In the genomic region with DNA sequence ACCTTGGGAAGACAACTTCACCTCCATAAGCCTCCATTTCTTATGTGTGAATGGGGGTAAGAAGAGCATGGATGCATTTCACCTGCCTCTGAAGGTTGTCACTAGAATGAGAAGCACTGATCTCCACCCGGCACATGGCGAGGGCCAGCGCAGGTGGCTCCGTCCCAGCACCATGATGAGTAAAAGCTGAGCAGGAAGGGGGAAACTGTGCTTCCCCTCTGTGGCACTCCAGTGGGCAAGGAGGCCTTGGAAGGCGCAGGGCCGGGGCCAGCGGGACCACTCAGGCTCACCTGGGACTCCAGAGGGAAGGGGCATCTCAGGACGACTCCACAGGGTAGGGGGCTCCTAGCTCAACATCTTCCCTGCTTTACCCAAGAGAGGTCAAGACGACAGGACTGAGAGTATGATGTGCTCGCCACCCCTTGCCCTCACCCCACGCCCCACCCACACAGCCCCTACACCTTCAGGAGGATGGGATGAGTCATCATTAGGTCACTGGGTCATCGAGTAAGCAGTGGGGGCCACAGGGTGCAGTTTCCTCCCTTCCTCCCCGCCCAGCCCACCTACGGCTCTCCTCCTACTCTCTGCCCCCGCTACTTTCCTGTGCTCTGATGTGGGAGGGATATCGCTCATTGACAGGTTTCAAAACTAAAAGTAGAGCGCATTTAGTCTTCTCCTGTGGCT, we compare ENCODE assay signal across 11 cellular contexts.
DNase-seq lines count a peak whose midpoint lies in the region; ATAC-seq and TF ChIP-seq lines count a peak whose summit lies in the region.
"Had no signal": no experiment of that assay in that cellular context is flagged by ENCODE, and none has a peak within 500 bp of the region (broad histone marks: within the 10 kb centered on the region; RNA-seq: fewer than 3 reads in every experiment).

No MANE protein-coding gene starts in this region.

- in situ Hi-C loops in GM13977 (cut with MboI; ENCODE audit: low pct_unique_long_range_greater_than_20kb, low sequenced_read_pairs, unreplicated experiment), result no loop called here

- CTCF ChIA-PET in activated B cell treated with CpG ODN at 0.5 μM for 24 hours (lab: Charles Lee), result interaction anchor here (2.1 kb wide), 1 partner anchor 232 kb away, joined by 9 read pairs; no protein-coding TSS in a partner anchor

- H3K27me3 Mint-ChIP-seq in activated B cell treated with CpG ODN at 0.5 μM for 24 hours, result no peaks in the 10 kb centered on the region

- peaks cover 83% of the 10 kb centered on the region for H3K4me1 Mint-ChIP-seq in activated B cell treated with CpG ODN at 0.5 μM for 24 hours

- H3K27ac Mint-ChIP-seq in activated B cell treated with CpG ODN at 0.5 μM for 24 hours, result no peak overlapping the region

- intact Hi-C loops in activated B cell treated with CpG ODN at 0.5 μM for 24 hours (cut with micrococcal nuclease), result no loop called here

- no peaks in the 10 kb centered on the region for H3K36me3 Mint-ChIP-seq in activated B cell treated with CpG ODN at 0.5 μM for 24 hours (ENCODE audit: low read depth)

- no peak overlapping the region for H3K4me3 Mint-ChIP-seq in activated B cell treated with CpG ODN at 0.5 μM for 24 hours

- peak; percentile 36 for DNase-seq in GM13977 (ENCODE audit: low spot score)
- no peak for DNase-seq in activated B cell treated with CpG ODN at 0.5 μM for 24 hours
- DNase-seq in activated naive CD4-positive, alpha-beta T cell treated with anti-CD3 and anti-CD28 coated beads, Interleukin-2, amount 50 U/mL, for 16 hours, result peak; percentile 64
- DNase-seq in stimulated activated CD8-positive, alpha-beta memory T cell treated with anti-CD3 and anti-CD28 coated beads, Interleukin-12 subunit alpha, Interleukin-12 subunit beta, amount 100 ng/mL, for 1 hour (ENCODE audit: low read depth), result peak; percentile 35
- DNase-seq in DMS79 (lab: John Stamatoyannopoulos, UW), result no peak
- DNase-seq in NCI-H526 treated with DMSO at 0.1 percent for 48 hours (lab: John Stamatoyannopoulos, UW), result no peak
- no peak for DNase-seq in hepatic stellate cell (ENCODE audit: low spot score)
- DNase-seq: DMS53, NCI-H2107 had no signal

- TF ChIP-seq CTCF in GM13977 (IDR thresholded peaks at IDR 0.05; ENCODE audit: extremely low read depth, insufficient read depth, missing control alignments), result no peak
- no peak for TF ChIP-seq CTCF in activated B cell treated with CpG ODN at 0.5 μM for 24 hours (IDR thresholded peaks at IDR 0.05)

- no peaks in the 10 kb centered on the region for H3K9me3 Mint-ChIP-seq in activated B cell treated with CpG ODN at 0.5 μM for 24 hours

- ATAC-seq in activated B cell treated with CpG ODN at 0.5 μM for 24 hours (ENCODE audit: low read depth), result peak; percentile 29
- ATAC-seq in HG02610 (IDR thresholded peaks at IDR 0.05; ENCODE audit: unreplicated experiment), result no peak
- ATAC-seq: gastroesophageal sphincter had no signal

- POLR2A ChIA-PET in activated B cell treated with CpG ODN at 0.5 μM for 24 hours (lab: Charles Lee), result no interaction called here

Comparison
In these comparisons a context has a peak if more than half of its experiments do, and no peak if none do; other contexts are left out.
1. DNase-seq: peak in GM13977 (single experiment), activated naive CD4-positive, alpha-beta T cell treated with anti-CD3 and anti-CD28 coated beads, Interleukin-2, amount 50 U/mL, for 16 hours (single experiment) and stimulated activated CD8-positive, alpha-beta memory T cell treated with anti-CD3 and anti-CD28 coated beads, Interleukin-12 subunit alpha, Interleukin-12 subunit beta, amount 100 ng/mL, for 1 hour (single experiment); none in activated B cell treated with CpG ODN at 0.5 μM for 24 hours (single experiment), DMS79 (single experiment), NCI-H526 treated with DMSO at 0.1 percent for 48 hours (single experiment) and hepatic stellate cell (single experiment).